ENCODE assay signal across 9 cellular contexts in genomic region chr17:42183741-42184711, GRCh38. TPM values are rescaled to one million over a fixed set of nuclear protein-coding genes. Genes with fewer than 3 reads are reported as not detected.
DNase-seq lines count a peak whose midpoint lies in the region; ATAC-seq, FAIRE-seq and TF ChIP-seq lines count a peak whose summit lies in the region.
"Had no signal": no experiment of that assay in that cellular context is flagged by ENCODE, and none has a peak within 500 bp of the region (broad histone marks: within the 10 kb centered on the region; RNA-seq: fewer than 3 reads in every experiment).

No MANE protein-coding gene starts in this region.

- H3K36me3 Mint-ChIP-seq in IgD-negative memory B cell: no peaks in the 10 kb centered on the region
- no peaks in the 10 kb centered on the region for H3K36me3 Mint-ChIP-seq in activated naive CD4-positive, alpha-beta T cell treated with anti-CD3 and anti-CD28 coated beads, Interleukin-2, amount 10 ng/mL, durations not matched to agents 7 days and 5 days

- H3K4me1 Mint-ChIP-seq in IgD-negative memory B cell: peaks cover 20 to 26% (median 21%) of the 10 kb centered on the region in 3 donors
- H3K4me1 Mint-ChIP-seq in activated naive CD4-positive, alpha-beta T cell treated with anti-CD3 and anti-CD28 coated beads, Interleukin-2, amount 10 ng/mL, durations not matched to agents 7 days and 5 days: peaks cover 60% of the 10 kb centered on the region

- no peaks in the 10 kb centered on the region for H3K27me3 ChIP-seq in pancreas
- peaks cover 12% of the 10 kb centered on the region for H3K27me3 ChIP-seq in thoracic aorta (replicated peaks; ENCODE audit: insufficient read depth)

- DNase-seq in CD1c-positive myeloid dendritic cell (ENCODE audit: extremely low spot score) (peak; percentile 91), SHP77 treated with DMSO at 0.1 percent for 48 hours (lab: John Stamatoyannopoulos, UW) (peak; percentile 71), Right ventricle myocardium inferior (ENCODE audit: missing footprints) (peak; percentile 87), pancreas (peak; percentile 61 to 93 (median 82)), thoracic aorta (ENCODE audit: low spot score) (no peak)
- peak; percentile 80 for DNase-seq in activated naive CD4-positive, alpha-beta T cell treated with anti-CD3 and anti-CD28 coated beads, Interleukin-2, amount 10 ng/mL, durations not matched to agents 7 days and 5 days

- peaks cover 0 to 7% (median 6%) of the 10 kb centered on the region in 3 donors for H3K4me1 ChIP-seq in pancreas
- H3K4me1 ChIP-seq in thoracic aorta (ENCODE audit: control insufficient read depth in 1 of 2, low read depth in 2 of 2): peaks cover 13 to 30% of the 10 kb centered on the region in 2 donors

- H3K9me3 ChIP-seq in pancreas: no peaks in the 10 kb centered on the region
- no peaks in the 10 kb centered on the region for H3K9me3 ChIP-seq in thoracic aorta

- no peaks in the 10 kb centered on the region for H3K9me3 Mint-ChIP-seq in IgD-negative memory B cell
- no peaks in the 10 kb centered on the region for H3K9me3 Mint-ChIP-seq in activated naive CD4-positive, alpha-beta T cell treated with anti-CD3 and anti-CD28 coated beads, Interleukin-2, amount 10 ng/mL, durations not matched to agents 7 days and 5 days

- peak overlapping the region; percentile 87 to 98 (median 97) for H3K27ac Mint-ChIP-seq in IgD-negative memory B cell
- H3K27ac Mint-ChIP-seq in activated naive CD4-positive, alpha-beta T cell treated with anti-CD3 and anti-CD28 coated beads, Interleukin-2, amount 10 ng/mL, durations not matched to agents 7 days and 5 days: peak overlapping the region; percentile 86

- peaks cover 5% of the 10 kb centered on the region for H3K27me3 Mint-ChIP-seq in IgD-negative memory B cell
- H3K27me3 Mint-ChIP-seq in activated naive CD4-positive, alpha-beta T cell treated with anti-CD3 and anti-CD28 coated beads, Interleukin-2, amount 10 ng/mL, durations not matched to agents 7 days and 5 days: peaks cover 67% of the 10 kb centered on the region

- no peak for FAIRE-seq in pancreas (lab: Jason Lieb, UNC)

- H3K4me3 ChIP-seq in pancreas (peak overlapping the region; percentile 21 to 59 (median 41)), thoracic aorta (peak overlapping the region; percentile 69)

- H3K36me3 ChIP-seq in pancreas: no peaks in the 10 kb centered on the region
- H3K36me3 ChIP-seq in thoracic aorta: no peaks in the 10 kb centered on the region

- peak overlapping the region; percentile 89 to 97 (median 94) for H3K4me3 Mint-ChIP-seq in IgD-negative memory B cell
- peak overlapping the region; percentile 82 for H3K4me3 Mint-ChIP-seq in activated naive CD4-positive, alpha-beta T cell treated with anti-CD3 and anti-CD28 coated beads, Interleukin-2, amount 10 ng/mL, durations not matched to agents 7 days and 5 days

- intact Hi-C loops in Right ventricle myocardium inferior (cut with DNase I) (loop anchor here (10.0 kb wide), 1 partner anchor 341 kb away; no protein-coding TSS in a partner anchor), pancreas (cut with DNase I) (no loop called here)

- H3K27ac ChIP-seq in pancreas (peak overlapping the region in 3 of 4 donors; percentile 54 to 71 (median 62)), thoracic aorta (peak overlapping the region; percentile 29 to 64)

- peak; percentile 66 to 88 (median 80) for TF ChIP-seq CTCF in pancreas (IDR thresholded peaks at IDR 0.05)
- peak; percentile 75 for TF ChIP-seq CTCF in thoracic aorta (IDR thresholded peaks at IDR 0.05)

- peak; percentile 59 for ATAC-seq in GM19372 (IDR thresholded peaks at IDR 0.05; ENCODE audit: low read depth, unreplicated experiment)
- peak; percentile 87 for ATAC-seq in Right ventricle myocardium inferior
- ATAC-seq in pancreas: peak; percentile 86 to 89 (median 88)
- ATAC-seq in thoracic aorta (ENCODE audit: insufficient number of reproducible peaks, low FRiP score, low read depth): peak; percentile 27

- CTCF ChIA-PET in activated naive CD4-positive, alpha-beta T cell treated with anti-CD3 and anti-CD28 coated beads, Interleukin-2, amount 10 ng/mL, durations not matched to agents 7 days and 5 days (lab: Charles Lee): interaction anchor here (1.0 to 2.1 kb wide), 3 partner anchors 10 to 216 kb away, joined by 3 to 11 read pairs (median 4); partner anchors contain the start of gene GHDC

- WGBS in pancreas, 2 donors: 5% methylated on average over 72 to 83 of the region's 83 CpGs

RNA-seq across cellular contexts. Expression of gene HCRT, which starts 1.2 kb away (rescaled TPM):
- polyA plus RNA-seq in IgD-negative memory B cell (not detected), pancreas (not detected)
- total RNA-seq in Right ventricle myocardium inferior (not detected), pancreas (not detected), thoracic aorta (not detected)
- total RNA-seq: activated CD8-positive, alpha-beta memory T cell treated with anti-CD3 and anti-CD28 coated beads for 36 hours had no signal

RNA-seq across cellular contexts. Expression of gene KCNH4, which starts 3.1 kb away (rescaled TPM):
- polyA plus RNA-seq in IgD-negative memory B cell (not detected), pancreas (under 1 TPM; 0.11 to 0.14 TPM)
- total RNA-seq in Right ventricle myocardium inferior (0.24 TPM), pancreas (under 1 TPM in 5 of 6 donors, not detected in 1; 0.03 to 0.09 (median 0.06) TPM), thoracic aorta (under 1 TPM in 1 of 2 donors, not detected in 1; 0.21 TPM)

RNA-seq across cellular contexts. Expression of gene GHDC, which starts 10.3 kb away (rescaled TPM):
- 24.3 TPM for polyA plus RNA-seq in IgD-negative memory B cell
- 7.1 TPM for total RNA-seq in Right ventricle myocardium inferior
- 10 to 100 TPM; 14.8 to 20.9 (median 17.1) TPM for total RNA-seq in pancreas
- 10 to 100 TPM; 19.4 to 21.6 TPM for polyA plus RNA-seq in pancreas
- total RNA-seq in thoracic aorta: 10 to 100 TPM; 45.8 to 56.1 TPM

RNA-seq across cellular contexts. Expression of gene RAB5C, which starts 29.2 kb away (rescaled TPM):
- polyA plus RNA-seq in IgD-negative memory B cell (86.8 TPM), pancreas (10 to 100 TPM; 42.6 to 61.8 TPM)
- total RNA-seq in Right ventricle myocardium inferior (45.6 TPM), pancreas (10 to 100 TPM; 25.9 to 53.1 (median 42.0) TPM), thoracic aorta (100 to 1,000 TPM in 1 of 2 donors, 10 to 100 TPM in 1; 89.2 to 158 TPM)

Comparison
In these comparisons a context has a peak if more than half of its experiments do, and no peak if none do; other contexts are left out.
1. ATAC-seq: peak in every context shown above with its lines; median percentile 88 in pancreas; 87 in Right ventricle myocardium inferior; 59 in GM19372; 27 in thoracic aorta.